8 cellular contexts compared by ENCODE assay signal in the genomic region with DNA sequence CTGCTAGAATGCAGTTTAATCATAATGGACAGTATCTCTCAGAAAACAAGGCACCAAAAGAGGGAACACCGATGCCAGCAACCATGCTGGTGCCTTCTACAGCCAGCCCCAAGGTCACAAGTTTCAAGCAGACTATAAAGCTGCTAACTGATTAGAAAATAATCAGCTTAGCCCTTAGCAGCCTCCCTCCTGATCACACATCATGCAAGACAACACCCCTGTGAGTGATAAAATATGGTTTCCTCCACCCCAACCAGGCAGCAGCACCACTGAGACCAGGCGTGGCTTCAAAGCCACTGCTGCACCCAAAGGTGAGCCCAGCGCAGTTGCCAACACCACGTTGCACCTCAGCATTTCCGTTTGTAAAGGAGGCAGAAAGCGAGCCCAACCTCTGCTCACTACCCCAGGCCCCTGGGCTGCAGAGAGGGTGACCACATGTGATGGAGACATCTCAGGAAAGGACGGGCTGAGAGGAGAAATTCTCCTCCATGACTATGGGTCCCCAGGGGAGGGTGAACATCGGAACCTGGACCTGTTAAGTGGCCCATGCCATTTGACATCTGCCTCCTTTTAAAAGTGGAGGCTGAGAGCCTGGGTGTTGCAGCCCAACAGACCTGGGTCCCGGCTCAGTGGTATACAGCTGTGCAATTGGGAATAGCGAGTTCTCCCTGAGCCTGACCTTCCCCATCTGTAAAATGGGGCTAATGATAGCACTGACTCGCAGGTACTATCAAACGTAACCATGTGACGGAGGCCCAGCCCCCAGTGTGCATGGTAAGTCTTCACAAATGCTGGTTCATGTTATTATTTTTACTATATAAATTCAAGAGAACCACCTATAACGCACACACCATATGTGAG. TPM values are rescaled to one million over a fixed set of nuclear protein-coding genes. Genes with fewer than 3 reads are reported as not detected.
DNase-seq lines count a peak whose midpoint lies in the region; ATAC-seq and TF ChIP-seq lines count a peak whose summit lies in the region.

No MANE protein-coding gene starts in this region.

- H3K36me3 Mint-ChIP-seq in GM23338 (ENCODE audit: low read depth): peaks cover 4% of the 10 kb centered on the region; the same call in 2 of the 3 replicates
- peaks cover 3% of the 10 kb centered on the region for H3K36me3 Mint-ChIP-seq in activated CD8-positive, alpha-beta T cell treated with anti-CD3 and anti-CD28 coated beads, Interleukin-2, amount 10 ng/mL, durations not matched to agents 7 days and 5 days (ENCODE audit: low read depth)

- H3K9me3 Mint-ChIP-seq in GM23338: no peaks in the 10 kb centered on the region
- H3K9me3 Mint-ChIP-seq in activated CD8-positive, alpha-beta T cell treated with anti-CD3 and anti-CD28 coated beads, Interleukin-2, amount 10 ng/mL, durations not matched to agents 7 days and 5 days (ENCODE audit: insufficient read depth): no peaks in the 10 kb centered on the region

- no peaks in the 10 kb centered on the region for H3K79me2 ChIP-seq in GM23338 (replicated peaks; ENCODE audit: insufficient read depth)

- H3K4me2 ChIP-seq in GM23338: no peak overlapping the region

- peak overlapping the region; percentile 85 for H2AFZ ChIP-seq in GM23338

- 88 to 95% methylated on average over 3 to 7 of the region's 14 CpGs for WGBS in gastroesophageal sphincter (ENCODE audit: low coverage in 1 of 2), 2 donors

- H4K20me1 ChIP-seq in GM23338 (replicated peaks; ENCODE audit: insufficient read depth): no peaks in the 10 kb centered on the region

- H3K4me1 ChIP-seq in GM23338 (ENCODE audit: insufficient read depth) (no peaks in the 10 kb centered on the region; the same call in 1 of the 2 replicates), gastroesophageal sphincter (peaks cover 0 to 66% (median 33%) of the 10 kb centered on the region in 3 donors), rectal smooth muscle tissue (ENCODE audit: control insufficient read depth, insufficient read depth, low read length) (peaks cover 28% of the 10 kb centered on the region)

- H3K4me1 Mint-ChIP-seq in GM23338: peaks cover 16% of the 10 kb centered on the region
- peaks cover 75% of the 10 kb centered on the region for H3K4me1 Mint-ChIP-seq in activated CD8-positive, alpha-beta T cell treated with anti-CD3 and anti-CD28 coated beads, Interleukin-2, amount 10 ng/mL, durations not matched to agents 7 days and 5 days (ENCODE audit: low read depth)

- TF ChIP-seq CTCF in GM23338 (conservative IDR thresholded peaks at IDR 0.05; ENCODE audit: low read depth in 2 of 2) (no peak), gastroesophageal sphincter (IDR thresholded peaks at IDR 0.05) (no peak)

- H3K27me3 ChIP-seq in GM23338 (ENCODE audit: insufficient read depth): no peaks in the 10 kb centered on the region
- no peaks in the 10 kb centered on the region for H3K27me3 ChIP-seq in gastroesophageal sphincter
- no peaks in the 10 kb centered on the region for H3K27me3 ChIP-seq in rectal smooth muscle tissue (ENCODE audit: control insufficient read depth, insufficient read depth, low read length)

- H3K27me3 Mint-ChIP-seq in GM23338 (ENCODE audit: insufficient read depth, low read depth, poor library complexity): peaks cover 8% of the 10 kb centered on the region
- no peaks in the 10 kb centered on the region for H3K27me3 Mint-ChIP-seq in activated CD8-positive, alpha-beta T cell treated with anti-CD3 and anti-CD28 coated beads, Interleukin-2, amount 10 ng/mL, durations not matched to agents 7 days and 5 days (ENCODE audit: low read depth)

- ATAC-seq in GM23338 (no peak), gastroesophageal sphincter (no peak), GM19452 (IDR thresholded peaks at IDR 0.05; ENCODE audit: unreplicated experiment) (no peak)
- peak; percentile 63 for ATAC-seq in activated CD8-positive, alpha-beta T cell treated with anti-CD3 and anti-CD28 coated beads, Interleukin-2, amount 10 ng/mL, durations not matched to agents 7 days and 5 days

- DNase-seq in GM23338 (ENCODE audit: low spot score) (no peak), GDM1 (lab: John Stamatoyannopoulos, UW) (no peak), substantia nigra (lab: John Stamatoyannopoulos, UW) (no peak), NCI-H446 treated with DMSO at 0.1 percent for 48 hours (lab: John Stamatoyannopoulos, UW) (no peak)
- DNase-seq in activated CD8-positive, alpha-beta T cell treated with anti-CD3 and anti-CD28 coated beads, Interleukin-2, amount 10 ng/mL, durations not matched to agents 7 days and 5 days: peak; percentile 88

- H3K27ac ChIP-seq in GM23338 (ENCODE audit: low read depth) (no peak overlapping the region), gastroesophageal sphincter (peak overlapping the region; percentile 50 to 82 (median 80)), rectal smooth muscle tissue (ENCODE audit: low read depth, low read length) (peak overlapping the region; percentile 77), substantia nigra (ENCODE audit: low read depth, low read length, poor library complexity, severe bottlenecking) (no peak overlapping the region)

- no peak for TF ChIP-seq POLR2A in gastroesophageal sphincter (IDR thresholded peaks at IDR 0.05)

- H3K9ac ChIP-seq in rectal smooth muscle tissue (ENCODE audit: low read length): no peak overlapping the region

- H3K9me2 ChIP-seq in GM23338 (ENCODE audit: insufficient read depth): peaks cover 14% of the 10 kb centered on the region; the same call in 1 of the 2 replicates

- no peaks in the 10 kb centered on the region for H3K9me3 ChIP-seq in gastroesophageal sphincter

- H3K27ac Mint-ChIP-seq in GM23338: no peak overlapping the region
- peak overlapping the region; percentile 90 for H3K27ac Mint-ChIP-seq in activated CD8-positive, alpha-beta T cell treated with anti-CD3 and anti-CD28 coated beads, Interleukin-2, amount 10 ng/mL, durations not matched to agents 7 days and 5 days

- H3K4me3 ChIP-seq in GM23338 (no peak overlapping the region), gastroesophageal sphincter (no peak overlapping the region), rectal smooth muscle tissue (ENCODE audit: low read length) (peak overlapping the region; percentile 25)

- H3F3A ChIP-seq in GM23338 (replicated peaks; ENCODE audit: low read depth): peaks cover 4% of the 10 kb centered on the region; the same call in 1 of the 2 replicates

- POLR2A ChIA-PET in activated CD8-positive, alpha-beta T cell treated with anti-CD3 and anti-CD28 coated beads, Interleukin-2, amount 10 ng/mL, durations not matched to agents 7 days and 5 days (lab: Charles Lee): interaction anchor here (0.8 to 6.0 kb wide), 12 partner anchors 9 to 498 kb away, joined by 3 to 115 read pairs (median 9); a partner anchor contains a TSS

- H3K4me3 Mint-ChIP-seq in GM23338: no peak overlapping the region
- H3K4me3 Mint-ChIP-seq in activated CD8-positive, alpha-beta T cell treated with anti-CD3 and anti-CD28 coated beads, Interleukin-2, amount 10 ng/mL, durations not matched to agents 7 days and 5 days: peak overlapping the region; percentile 74

- CTCF ChIA-PET in activated CD8-positive, alpha-beta T cell treated with anti-CD3 and anti-CD28 coated beads, Interleukin-2, amount 10 ng/mL, durations not matched to agents 7 days and 5 days (lab: Charles Lee): interaction anchor here (1.0 to 6.2 kb wide), 17 partner anchors 9 to 837 kb away, joined by 3 to 82 read pairs (median 4); no protein-coding TSS in a partner anchor

- TF ChIP-seq EP300 in gastroesophageal sphincter (IDR thresholded peaks at IDR 0.05): no peak

- no peaks in the 10 kb centered on the region for H3K36me3 ChIP-seq in GM23338 (ENCODE audit: insufficient read depth)
- peaks cover 0 to under 1% of the 10 kb centered on the region in 2 donors for H3K36me3 ChIP-seq in gastroesophageal sphincter
- H3K36me3 ChIP-seq in rectal smooth muscle tissue (ENCODE audit: control insufficient read depth, insufficient read depth, low read length): no peaks in the 10 kb centered on the region

TF ChIP-seq in GM23338, 12 proteins besides CTCF, POLR2A, EP300 and RAD21 (continues in another document):
- TF ChIP-seq, protein P1, sequence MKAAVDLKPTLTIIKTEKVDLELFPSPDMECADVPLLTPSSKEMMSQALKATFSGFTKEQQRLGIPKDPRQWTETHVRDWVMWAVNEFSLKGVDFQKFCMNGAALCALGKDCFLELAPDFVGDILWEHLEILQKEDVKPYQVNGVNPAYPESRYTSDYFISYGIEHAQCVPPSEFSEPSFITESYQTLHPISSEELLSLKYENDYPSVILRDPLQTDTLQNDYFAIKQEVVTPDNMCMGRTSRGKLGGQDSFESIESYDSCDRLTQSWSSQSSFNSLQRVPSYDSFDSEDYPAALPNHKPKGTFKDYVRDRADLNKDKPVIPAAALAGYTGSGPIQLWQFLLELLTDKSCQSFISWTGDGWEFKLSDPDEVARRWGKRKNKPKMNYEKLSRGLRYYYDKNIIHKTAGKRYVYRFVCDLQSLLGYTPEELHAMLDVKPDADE (IDR thresholded peaks at IDR 0.05): no peak
- no peak for TF ChIP-seq CREB1 (CRISPR knock-in tag; IDR thresholded peaks at IDR 0.05; ENCODE audit: low read depth)
- no peak for TF ChIP-seq NANOG (IDR thresholded peaks at IDR 0.05; ENCODE audit: borderline replicate concordance)

RNA-seq across cellular contexts. Expression of a gene that starts 11.5 kb away (rescaled TPM):
- total RNA-seq in GM23338 (2014; rRNA removed; shearing (Covaris generic)): 108 and 148 TPM in 2 replicates
- polyA plus RNA-seq in GM23338 (2016; fragmentation: Nextera tagmentation; extraction: Ambion mirVana): 359 and 382 TPM in 2 replicates
- 10 to 100 TPM; 63.3 to 73.2 TPM for total RNA-seq in activated CD8-positive, alpha-beta T cell treated with anti-CD3 and anti-CD28 coated beads, Interleukin-2, amount 10 ng/mL, durations not matched to agents 7 days and 5 days
- total RNA-seq in gastroesophageal sphincter: 100 to 1,000 TPM; 154 to 451 (median 280) TPM

Comparison
In these comparisons a context has a peak if more than half of its experiments do, and no peak if none do; other contexts are left out.
1. H3K27ac ChIP-seq: peak in gastroesophageal sphincter (4 of 4) and rectal smooth muscle tissue (single experiment); none in GM23338 (single experiment) and substantia nigra (single experiment).